Comparison of ENCODE assay signal across 2 cellular contexts in genomic region chr10:3085785-3086567, GRCh38.
TF ChIP-seq lines count a peak whose summit lies in the region.

No MANE protein-coding gene starts in this region.

TF ChIP-seq in A549, 52 proteins besides CTCF, POLR2A, EP300 and RAD21:
- TF ChIP-seq KDM5A (IDR thresholded peaks at IDR 0.05) (no peak), ATOH8 (CRISPR knock-in tag; IDR thresholded peaks at IDR 0.05; ENCODE audit: low read depth) (no peak), POLR2AphosphoS2 (conservative IDR thresholded peaks at IDR 0.05; ENCODE audit: low read length) (0 out of 2 replicates have a peak, but pooled peaks have one; percentile 71)

TF ChIP-seq in K562, 482 proteins besides CTCF, POLR2A, EP300 and RAD21:
- TF ChIP-seq BRD4 (IDR thresholded peaks at IDR 0.05) (no peak), NR1H2 (CRISPR knock-in tag; IDR thresholded peaks at IDR 0.05) (no peak), XRCC4 (IDR thresholded peaks at IDR 0.05; ENCODE audit: extremely low read depth, insufficient read depth, insufficient read length) (no peak), U2AF1 (optimal IDR thresholded peaks at IDR 0.05; ENCODE audit: low read depth, low read length) (no peak), HNRNPL (IDR thresholded peaks at IDR 0.05; ENCODE audit: low read depth, low read length) (no peak), ZNF224 (CRISPR knock-in tag; IDR thresholded peaks at IDR 0.05) (no peak), ZBTB33 (CRISPR knock-in tag; IDR thresholded peaks at IDR 0.05) (0 out of 2 replicates have a peak, but pooled peaks have one; percentile 30), YBX1 (IDR thresholded peaks at IDR 0.05) (no peak)
TF ChIP-seq in K562: peak in this region for 1.
